In the genomic region with DNA sequence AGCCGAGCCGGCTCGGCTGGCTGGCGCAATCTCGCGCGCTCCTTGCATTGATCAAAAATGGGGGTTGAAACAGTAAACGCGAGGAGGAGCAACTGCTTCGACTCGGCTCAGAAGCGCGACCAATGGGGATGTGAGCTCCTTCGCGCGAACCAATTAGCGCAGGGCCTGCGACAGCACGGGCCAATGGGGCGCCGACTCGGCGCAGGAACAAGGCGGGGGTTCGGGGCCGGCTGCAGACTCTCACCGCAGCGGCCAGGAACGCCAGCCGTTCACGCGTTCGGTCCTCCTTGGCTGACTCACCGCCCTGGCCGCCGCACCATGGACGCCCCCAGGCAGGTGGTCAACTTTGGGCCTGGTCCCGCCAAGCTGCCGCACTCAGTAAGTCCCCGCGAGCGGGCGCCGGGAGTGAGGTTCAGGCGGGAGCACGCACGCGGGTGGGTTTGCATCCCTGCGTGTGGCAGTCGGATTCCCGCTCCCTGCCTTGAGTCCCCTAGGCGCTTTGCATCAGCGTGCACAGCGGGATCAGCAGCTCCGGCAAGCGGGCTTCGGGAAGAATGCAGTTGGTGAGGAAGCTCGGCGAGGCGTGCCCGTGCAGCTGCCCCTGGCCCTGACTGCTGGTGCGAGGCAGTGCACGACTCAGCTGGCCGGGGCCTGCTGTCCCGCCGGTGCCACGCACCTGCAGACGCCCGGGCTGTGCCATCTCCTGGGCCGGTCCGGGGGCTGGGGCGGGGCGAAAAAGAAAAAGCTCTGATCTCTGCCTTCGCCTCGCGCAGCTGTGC, we compare ENCODE assay signal across 8 cellular contexts. TPM values are rescaled to one million over a fixed set of nuclear protein-coding genes. Genes with fewer than 3 reads are reported as not detected.
A peak's percentile ranks its signal among the peaks of the same experiment; 100 is the strongest.
DNase-seq lines count a peak whose midpoint lies in the region; ATAC-seq lines count a peak whose summit lies in the region.

A gene (plus strand): TSS at position 233 of the 779 bp plus-strand sequence. CDS start 86 bp downstream, at position 319.

- no peaks in the 10 kb centered on the region for H3K9me3 ChIP-seq in NT2/D1 (ENCODE audit: insufficient read depth, low read length)
- H3K9me3 ChIP-seq in mesodermal cell (ENCODE audit: control insufficient read depth, low read length), result no peaks in the 10 kb centered on the region

- H3K27ac ChIP-seq in mesodermal cell (ENCODE audit: low read depth, low read length, severe bottlenecking), result peak within 1 kb of the TSS; percentile 98

- H3K4me1 Mint-ChIP-seq in activated CD8-positive, alpha-beta memory T cell treated with anti-CD3 and anti-CD28 coated beads, Interleukin-2, amount 10 ng/mL, durations not matched to agents 7 days and 5 days, result peaks cover 48% of the 10 kb centered on the region

- peak within 1 kb of the TSS; percentile 94 for H3K4me3 Mint-ChIP-seq in activated CD8-positive, alpha-beta memory T cell treated with anti-CD3 and anti-CD28 coated beads, Interleukin-2, amount 10 ng/mL, durations not matched to agents 7 days and 5 days

- CTCF ChIA-PET in activated CD8-positive, alpha-beta memory T cell treated with anti-CD3 and anti-CD28 coated beads, Interleukin-2, amount 10 ng/mL, durations not matched to agents 7 days and 5 days (lab: Charles Lee), result interaction anchor here (0.7 to 1.8 kb wide), 8 partner anchors 14 to 320 kb away, joined by 3 to 7 read pairs (median 3); no protein-coding TSS in a partner anchor

- peak within 1 kb of the TSS; percentile 94 for H3K27ac Mint-ChIP-seq in activated CD8-positive, alpha-beta memory T cell treated with anti-CD3 and anti-CD28 coated beads, Interleukin-2, amount 10 ng/mL, durations not matched to agents 7 days and 5 days

- peak within 1 kb of the TSS; percentile 97 for H3K4me3 ChIP-seq in NT2/D1 (ENCODE audit: insufficient read length, low read depth)
- H3K4me3 ChIP-seq in mesodermal cell (ENCODE audit: extremely low read depth, insufficient read depth, low read length, poor library complexity, severe bottlenecking), result peak within 1 kb of the TSS; percentile 69

- H3K9ac ChIP-seq in NT2/D1 (ENCODE audit: insufficient read length, low read depth), result peak within 1 kb of the TSS; percentile 97

- no peaks in the 10 kb centered on the region for H3K9me3 Mint-ChIP-seq in activated CD8-positive, alpha-beta memory T cell treated with anti-CD3 and anti-CD28 coated beads, Interleukin-2, amount 10 ng/mL, durations not matched to agents 7 days and 5 days (ENCODE audit: low read depth)

- no peaks in the 10 kb centered on the region for H3K27me3 ChIP-seq in NT2/D1 (ENCODE audit: insufficient read depth, insufficient read length)

- DNase-seq in COR-L47 (lab: John Stamatoyannopoulos, UW) (peak; percentile 98), HUDEP-2 (lab: John Stamatoyannopoulos, UW; ENCODE audit: unreplicated experiment in 76 of 76) (peak in 75 of 76 experiments; percentile 23 to 93 (median 86)), NT2/D1 (ENCODE audit: low read depth, low spot score) (peak; percentile 96)
- DNase-seq in activated CD8-positive, alpha-beta memory T cell treated with anti-CD3 and anti-CD28 coated beads, Interleukin-2, amount 10 ng/mL, durations not matched to agents 7 days and 5 days, result peak; percentile 96
- DNase-seq in stimulated activated CD8-positive, alpha-beta memory T cell treated with anti-CD3 and anti-CD28 coated beads, Interleukin-15, amount 100 ng/mL, for 24 hours (ENCODE audit: low read depth), result peak; percentile 63

- peaks cover 22% of the 10 kb centered on the region for H3K36me3 Mint-ChIP-seq in activated CD8-positive, alpha-beta memory T cell treated with anti-CD3 and anti-CD28 coated beads, Interleukin-2, amount 10 ng/mL, durations not matched to agents 7 days and 5 days

- no peaks in the 10 kb centered on the region for H3K27me3 Mint-ChIP-seq in activated CD8-positive, alpha-beta memory T cell treated with anti-CD3 and anti-CD28 coated beads, Interleukin-2, amount 10 ng/mL, durations not matched to agents 7 days and 5 days

- peaks cover 22% of the 10 kb centered on the region for H3K36me3 ChIP-seq in NT2/D1 (ENCODE audit: insufficient read depth, insufficient read length, low read length)
- peaks cover 27% of the 10 kb centered on the region for H3K36me3 ChIP-seq in mesodermal cell (ENCODE audit: control insufficient read depth, insufficient read depth, low read length)

- 0% methylated on average over 64 to 74 of the region's 76 CpGs for WGBS in mesodermal cell (ENCODE audit: insufficient coverage in 2 of 2), 2 experiments

- in situ Hi-C loops in endometrial microvascular endothelial cells (cut with HindIII; ENCODE audit: inconsistent ontology term, low pct_unique_long_range_greater_than_20kb, low sequenced_read_pairs), result no loop called here

- H3K4me1 ChIP-seq in NT2/D1 (ENCODE audit: insufficient read depth, insufficient read length) (no peaks in the 10 kb centered on the region), mesodermal cell (ENCODE audit: control insufficient read depth, insufficient read depth, low read length, poor library complexity, severe bottlenecking) (peaks cover 11% of the 10 kb centered on the region)

- ATAC-seq in GM21390 (IDR thresholded peaks at IDR 0.05; ENCODE audit: unreplicated experiment), result peak; percentile 97
- peak; percentile 99 for ATAC-seq in activated CD8-positive, alpha-beta memory T cell treated with anti-CD3 and anti-CD28 coated beads, Interleukin-2, amount 10 ng/mL, durations not matched to agents 7 days and 5 days

RNA-seq across cellular contexts. Expression of the gene that starts here (rescaled TPM):
- 100 to 1,000 TPM in 1 of 2 experiments, 10 to 100 TPM in 1; 72.8 to 118 TPM for total RNA-seq in activated CD8-positive, alpha-beta memory T cell treated with anti-CD3 and anti-CD28 coated beads, Interleukin-2, amount 10 ng/mL, durations not matched to agents 7 days and 5 days
- 47.4 TPM for total RNA-seq in endometrial microvascular endothelial cells (ENCODE audit: inconsistent ontology term)
- 162 TPM for polyA plus RNA-seq in mesodermal cell (2013, experiment 1 of 2)
- 192 TPM for polyA plus RNA-seq in mesodermal cell (2013, experiment 2 of 2)

Comparison
In these comparisons a context has a peak if more than half of its experiments do, and no peak if none do; other contexts are left out.
1. Peak in every context shown above with its lines: DNase-seq, ATAC-seq, H3K4me3 ChIP-seq and H3K27ac ChIP-seq.